In the genomic region with DNA sequence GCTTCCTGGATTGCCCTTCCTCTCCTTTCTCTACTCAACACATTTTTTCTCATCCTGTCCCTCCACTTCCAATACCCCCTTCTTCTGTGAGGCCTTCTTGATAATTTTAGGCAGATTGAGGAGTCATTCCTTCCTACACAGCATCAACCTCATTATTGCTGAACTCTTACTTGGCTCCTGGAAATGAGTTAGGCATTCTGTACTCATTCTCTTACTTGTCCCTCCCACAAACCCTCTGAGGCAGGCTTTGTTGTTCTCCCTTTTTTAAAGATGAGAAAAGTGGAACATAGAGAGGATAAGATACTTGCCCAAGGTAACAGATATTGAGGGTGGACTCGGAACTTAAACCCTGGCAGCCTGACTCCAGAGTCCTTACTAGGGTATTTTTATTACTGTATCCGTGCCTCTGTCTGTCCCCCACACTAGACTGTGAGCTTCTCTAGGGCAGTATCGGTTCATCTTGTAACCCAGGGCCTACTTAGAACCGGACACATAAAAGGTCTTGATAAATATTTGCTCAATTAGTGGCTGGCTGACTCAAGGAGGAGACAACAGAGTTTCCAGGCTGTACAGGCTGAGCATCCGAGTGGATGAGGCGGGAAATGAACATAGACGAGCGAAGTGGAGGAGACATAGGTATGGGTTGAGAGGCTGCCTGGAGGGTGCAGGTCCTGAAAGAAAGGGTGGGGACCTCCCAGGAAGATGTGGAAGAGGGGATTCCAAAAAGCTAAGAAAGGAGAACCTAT, we compare ENCODE assay signal across 20 cellular contexts.
DNase-seq lines count a peak whose midpoint lies in the region; ATAC-seq and TF ChIP-seq lines count a peak whose summit lies in the region.
"Had no signal": no experiment of that assay in that cellular context is flagged by ENCODE, and none has a peak within 500 bp of the region (broad histone marks: within the 10 kb centered on the region; RNA-seq: fewer than 3 reads in every experiment).

No MANE protein-coding gene starts in this region.

- no peaks in the 10 kb centered on the region for H3K4me1 Mint-ChIP-seq in osteocyte (ENCODE audit: unreplicated experiment)
- H3K4me1 Mint-ChIP-seq: CD4-positive, CD25-positive, alpha-beta regulatory T cell; CD8-positive, alpha-beta memory T cell had no signal

- H3K4me3 Mint-ChIP-seq in osteocyte (ENCODE audit: unreplicated experiment), result no peak overlapping the region
- H3K4me3 Mint-ChIP-seq: CD4-positive, CD25-positive, alpha-beta regulatory T cell; CD8-positive, alpha-beta memory T cell had no signal

- no peak for TF ChIP-seq CTCF in VCaP (conservative IDR thresholded peaks at IDR 0.05)
- no peak for TF ChIP-seq CTCF in osteocyte (IDR thresholded peaks at IDR 0.05)

- H3K9me3 Mint-ChIP-seq in osteocyte (ENCODE audit: unreplicated experiment), result no peaks in the 10 kb centered on the region

- H3K27ac ChIP-seq in VCaP, result peak overlapping the region; percentile 71
- H3K27ac ChIP-seq: 22Rv1, A549, GM23248 had no signal

- H3K27me3 Mint-ChIP-seq in osteocyte (ENCODE audit: unreplicated experiment), result peaks cover 17% of the 10 kb centered on the region

- H3K36me3 Mint-ChIP-seq in osteocyte (ENCODE audit: unreplicated experiment), result no peaks in the 10 kb centered on the region
- H3K36me3 Mint-ChIP-seq: CD4-positive, CD25-positive, alpha-beta regulatory T cell had no signal

- no peak for ATAC-seq in GM19035 (IDR thresholded peaks at IDR 0.05; ENCODE audit: unreplicated experiment)
- ATAC-seq: A549, GM12878 had no signal

- no peak overlapping the region for H3K27ac Mint-ChIP-seq in osteocyte (ENCODE audit: unreplicated experiment)
- H3K27ac Mint-ChIP-seq: CD4-positive, CD25-positive, alpha-beta regulatory T cell; CD8-positive, alpha-beta memory T cell had no signal

- peak; percentile 5 for DNase-seq in activated CD8-positive, alpha-beta memory T cell treated with anti-CD3 and anti-CD28 coated beads for 24 hours
- DNase-seq in activated CD8-positive, alpha-beta memory T cell treated with anti-CD3 and anti-CD28 coated beads, Interleukin-2, amount 50 U/mL, for 4 hours, result no peak
- DNase-seq in osteocyte (ENCODE audit: extremely low spot score, unreplicated experiment), result peak; percentile 53
- no peak for DNase-seq in NOMO-1 treated with dmso at 0.1 percent for 144 hours (lab: John Stamatoyannopoulos, UW; ENCODE audit: unreplicated experiment)
- DNase-seq in effector CD8-positive, alpha-beta T cell (lab: John Stamatoyannopoulos, UW), result no peak
- DNase-seq: AML-193; CD4-positive, CD25-positive, alpha-beta regulatory T cell; CD8-positive, alpha-beta memory T cell; COR-L47; DMS 273 treated with DMSO at 0.1 percent for 48 hours; DMS53; DND-41; EL; GM23248; HCEC 1CT had no signal

Comparison
In these comparisons a context has a peak if more than half of its experiments do, and no peak if none do; other contexts are left out.
1. DNase-seq: peak in activated CD8-positive, alpha-beta memory T cell treated with anti-CD3 and anti-CD28 coated beads for 24 hours (single experiment) and osteocyte (single experiment); none in activated CD8-positive, alpha-beta memory T cell treated with anti-CD3 and anti-CD28 coated beads, Interleukin-2, amount 50 U/mL, for 4 hours (single experiment), NOMO-1 treated with dmso at 0.1 percent for 144 hours (single experiment) and effector CD8-positive, alpha-beta T cell (single experiment).